Comparison of ENCODE assay signal across 1 cellular context in the genomic region with DNA sequence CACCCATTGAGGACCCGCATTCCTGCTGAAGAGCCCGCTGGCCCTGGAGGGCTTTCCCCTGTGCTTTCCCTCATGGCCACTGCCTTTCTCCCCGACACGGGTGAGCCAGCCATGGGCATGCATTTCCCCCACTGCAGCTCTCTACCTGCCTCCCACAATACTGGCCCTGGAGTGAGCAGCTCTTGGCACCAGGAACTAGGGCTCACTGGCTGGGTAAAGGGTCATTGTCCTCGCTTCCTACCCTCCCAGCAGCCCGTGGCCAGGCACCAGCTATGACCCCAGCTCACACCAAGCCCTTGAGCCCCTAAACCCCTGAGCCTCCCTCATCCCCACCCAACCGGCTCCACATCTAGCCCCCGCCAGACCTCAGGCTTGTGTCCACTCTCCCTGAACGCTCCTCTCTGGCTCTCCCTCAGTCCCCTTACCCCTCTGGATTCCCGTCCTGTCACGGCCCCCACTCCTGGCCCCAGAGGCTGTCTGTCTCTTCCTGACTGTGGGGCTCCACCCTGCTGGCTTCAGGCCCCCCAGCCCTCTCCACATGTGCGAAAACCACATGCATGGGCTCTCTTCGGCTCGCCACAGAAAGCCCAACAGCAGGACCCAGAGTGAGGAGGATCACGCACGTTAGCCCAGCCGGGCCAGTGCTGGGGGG.
TF ChIP-seq lines count a peak whose summit lies in the region.

No MANE protein-coding gene starts in this region.

TF ChIP-seq in GM23338, 12 proteins besides CTCF, POLR2A, EP300 and RAD21 (continued from another document):
- no peak for TF ChIP-seq ZNF462 (CRISPR knock-in tag; IDR thresholded peaks at IDR 0.05)
- no peak for TF ChIP-seq POLR2AphosphoS5 (IDR thresholded peaks at IDR 0.05; ENCODE audit: low read depth)
- TF ChIP-seq ZNF114 (CRISPR knock-in tag; IDR thresholded peaks at IDR 0.05) = no peak
- no peak for TF ChIP-seq STAT1 (IDR thresholded peaks at IDR 0.05; ENCODE audit: unreplicated experiment)
- no peak for TF ChIP-seq ZNF331 (CRISPR knock-in tag; IDR thresholded peaks at IDR 0.05; ENCODE audit: low read depth)
- TF ChIP-seq NANOG (IDR thresholded peaks at IDR 0.05; ENCODE audit: borderline replicate concordance) = no peak
- TF ChIP-seq EZH2 (IDR thresholded peaks at IDR 0.05; ENCODE audit: low read depth, unreplicated experiment) = no peak
- no peak for TF ChIP-seq CREB1 (CRISPR knock-in tag; IDR thresholded peaks at IDR 0.05; ENCODE audit: low read depth)
- no peak for TF ChIP-seq EZH2phosphoT487 (IDR thresholded peaks at IDR 0.05; ENCODE audit: unreplicated experiment)
- TF ChIP-seq, protein P1, sequence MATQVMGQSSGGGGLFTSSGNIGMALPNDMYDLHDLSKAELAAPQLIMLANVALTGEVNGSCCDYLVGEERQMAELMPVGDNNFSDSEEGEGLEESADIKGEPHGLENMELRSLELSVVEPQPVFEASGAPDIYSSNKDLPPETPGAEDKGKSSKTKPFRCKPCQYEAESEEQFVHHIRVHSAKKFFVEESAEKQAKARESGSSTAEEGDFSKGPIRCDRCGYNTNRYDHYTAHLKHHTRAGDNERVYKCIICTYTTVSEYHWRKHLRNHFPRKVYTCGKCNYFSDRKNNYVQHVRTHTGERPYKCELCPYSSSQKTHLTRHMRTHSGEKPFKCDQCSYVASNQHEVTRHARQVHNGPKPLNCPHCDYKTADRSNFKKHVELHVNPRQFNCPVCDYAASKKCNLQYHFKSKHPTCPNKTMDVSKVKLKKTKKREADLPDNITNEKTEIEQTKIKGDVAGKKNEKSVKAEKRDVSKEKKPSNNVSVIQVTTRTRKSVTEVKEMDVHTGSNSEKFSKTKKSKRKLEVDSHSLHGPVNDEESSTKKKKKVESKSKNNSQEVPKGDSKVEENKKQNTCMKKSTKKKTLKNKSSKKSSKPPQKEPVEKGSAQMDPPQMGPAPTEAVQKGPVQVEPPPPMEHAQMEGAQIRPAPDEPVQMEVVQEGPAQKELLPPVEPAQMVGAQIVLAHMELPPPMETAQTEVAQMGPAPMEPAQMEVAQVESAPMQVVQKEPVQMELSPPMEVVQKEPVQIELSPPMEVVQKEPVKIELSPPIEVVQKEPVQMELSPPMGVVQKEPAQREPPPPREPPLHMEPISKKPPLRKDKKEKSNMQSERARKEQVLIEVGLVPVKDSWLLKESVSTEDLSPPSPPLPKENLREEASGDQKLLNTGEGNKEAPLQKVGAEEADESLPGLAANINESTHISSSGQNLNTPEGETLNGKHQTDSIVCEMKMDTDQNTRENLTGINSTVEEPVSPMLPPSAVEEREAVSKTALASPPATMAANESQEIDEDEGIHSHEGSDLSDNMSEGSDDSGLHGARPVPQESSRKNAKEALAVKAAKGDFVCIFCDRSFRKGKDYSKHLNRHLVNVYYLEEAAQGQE (IDR thresholded peaks at IDR 0.05; ENCODE audit: unreplicated experiment) = no peak
- no peak for TF ChIP-seq JUNB (IDR thresholded peaks at IDR 0.05; ENCODE audit: unreplicated experiment)
